In genomic region chr20:6623989-6624388, GRCh38 we compare ENCODE assay signal across 1 cellular context.
TF ChIP-seq lines count a peak whose summit lies in the region.

No MANE protein-coding gene starts in this region.

TF ChIP-seq in SK-N-SH treated with all-trans-retinoic acid at 6 μM for 48 hours, 23 proteins besides CTCF, POLR2A, EP300 and RAD21 (continued from another document):
- TF ChIP-seq ESRRG (CRISPR knock-in tag; IDR thresholded peaks at IDR 0.05): no peak
- no peak for TF ChIP-seq ISL1 (CRISPR knock-in tag; IDR thresholded peaks at IDR 0.05)
